Comparison of ENCODE assay signal across 6 cellular contexts in the genomic region with DNA sequence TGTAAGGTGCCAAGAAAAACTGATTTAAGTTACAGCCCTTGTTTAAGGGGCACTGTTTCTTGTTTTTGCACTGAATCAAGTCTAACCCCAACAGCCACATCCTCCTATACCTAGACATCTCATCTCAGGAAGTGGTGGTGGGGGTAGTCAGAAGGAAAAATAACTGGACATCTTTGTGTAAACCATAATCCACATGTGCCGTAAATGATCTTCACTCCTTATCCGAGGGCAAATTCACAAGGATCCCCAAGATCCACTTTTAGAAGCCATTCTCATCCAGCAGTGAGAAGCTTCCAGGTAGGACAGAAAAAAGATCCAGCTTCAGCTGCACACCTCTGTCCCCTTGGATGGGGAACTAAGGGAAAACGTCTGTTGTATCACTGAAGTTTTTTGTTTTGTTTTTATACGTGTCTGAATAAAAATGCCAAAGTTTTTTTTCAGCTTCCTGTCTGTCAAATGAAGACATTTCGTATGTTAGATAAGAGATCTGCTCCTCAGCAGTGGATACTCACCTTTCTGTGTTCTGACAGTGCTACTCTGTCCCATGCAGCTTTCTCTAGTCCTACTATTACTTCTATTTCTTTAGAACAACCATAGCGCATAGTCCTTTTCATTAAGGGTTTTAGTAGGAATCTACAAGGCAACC. TPM values are rescaled to one million over a fixed set of nuclear protein-coding genes. Genes with fewer than 3 reads are reported as not detected.
DNase-seq lines count a peak whose midpoint lies in the region; ATAC-seq, FAIRE-seq and TF ChIP-seq lines count a peak whose summit lies in the region.

No MANE protein-coding gene starts in this region.

- ATAC-seq in HG03097 (IDR thresholded peaks at IDR 0.05; ENCODE audit: low FRiP score, unreplicated experiment) (no peak), pancreas (no peak)

- 27 to 36% methylated on average over 6 of the region's 6 CpGs for WGBS in pancreas, 2 donors

- H3K4me3 ChIP-seq in H7 (ENCODE audit: insufficient read depth, low read depth, low read length) = peak overlapping the region; percentile 87
- peak overlapping the region; percentile 97 for H3K4me3 ChIP-seq in adipocyte (ENCODE audit: low read length)
- H3K4me3 ChIP-seq in neuron (ENCODE audit: low read length) = peak overlapping the region; percentile 66
- peak overlapping the region in 2 of 4 donors; percentile 59 to 86 for H3K4me3 ChIP-seq in pancreas

- intact Hi-C loops in pancreas (cut with DNase I) = no loop called here

- peak overlapping the region; percentile 81 for H2AFZ ChIP-seq in neuron (ENCODE audit: low read depth, low read length)

- H3K27me3 ChIP-seq in H7 (ENCODE audit: control insufficient read depth, insufficient read depth, low read length) = no peaks in the 10 kb centered on the region
- H3K27me3 ChIP-seq in adipocyte (replicated peaks; ENCODE audit: control insufficient read depth, insufficient read depth, low read length) = no peaks in the 10 kb centered on the region
- H3K27me3 ChIP-seq in neuron (ENCODE audit: insufficient read depth, low read length) = no peaks in the 10 kb centered on the region
- no peaks in the 10 kb centered on the region for H3K27me3 ChIP-seq in pancreas

- peak overlapping the region in 2 of 4 donors; percentile 77 to 79 for H3K27ac ChIP-seq in pancreas

- peak overlapping the region; percentile 96 for H3K9ac ChIP-seq in adipocyte (ENCODE audit: low read length)

- H3K9me3 ChIP-seq in adipocyte (ENCODE audit: control insufficient read depth, low read length) (no peaks in the 10 kb centered on the region), neuron (ENCODE audit: low read length) (no peaks in the 10 kb centered on the region), pancreas (no peaks in the 10 kb centered on the region)

- no peak for TF ChIP-seq CTCF in pancreas (IDR thresholded peaks at IDR 0.05)

- DNase-seq in H7 = no peak
- DNase-seq in adipocyte (ENCODE audit: low read depth) = no peak
- no peak for DNase-seq in DMS153 treated with DMSO at 0.1 percent for 48 hours (lab: John Stamatoyannopoulos, UW; ENCODE audit: unreplicated experiment)
- no peak for DNase-seq in pancreas

- H3K4me1 ChIP-seq in adipocyte (ENCODE audit: control insufficient read depth, insufficient read depth, low read length) (peaks cover 24% of the 10 kb centered on the region), neuron (ENCODE audit: insufficient read depth, low read length) (peaks cover 23% of the 10 kb centered on the region), pancreas (peaks cover 0 to 22% (median 8%) of the 10 kb centered on the region in 3 donors)

- no peak for FAIRE-seq in pancreas (lab: Jason Lieb, UNC)

- peaks cover 37% of the 10 kb centered on the region for H3K36me3 ChIP-seq in H7 (replicated peaks; ENCODE audit: control insufficient read depth, insufficient read depth, low read length)
- peaks cover 16% of the 10 kb centered on the region for H3K36me3 ChIP-seq in adipocyte (ENCODE audit: control insufficient read depth, insufficient read depth, low read length, severe bottlenecking)
- H3K36me3 ChIP-seq in neuron (ENCODE audit: insufficient read depth, low read length) = peaks cover 21% of the 10 kb centered on the region
- H3K36me3 ChIP-seq in pancreas = peaks cover 0 to 55% (median 15%) of the 10 kb centered on the region in 3 donors

RNA-seq across cellular contexts. Expression of gene PA2G4, which starts 1.2 kb away (rescaled TPM):
- 273 and 282 TPM in 2 replicates for total RNA-seq in H7 (2014; rRNA removed; shearing (Covaris generic))
- total RNA-seq in pancreas = 10 to 100 TPM; 30.1 to 59.8 (median 42.7) TPM
- 10 to 100 TPM; 38.2 to 43.5 TPM for polyA plus RNA-seq in pancreas

RNA-seq across cellular contexts. Expression of gene RPL41, which starts 13.2 kb away (rescaled TPM):
- total RNA-seq in H7 (2014; rRNA removed; shearing (Covaris generic)) = 3,839 and 4,060 TPM in 2 replicates
- total RNA-seq in pancreas = 1,000 to 10,000 TPM; 2,275 to 3,960 (median 2,741) TPM
- 1,000 to 10,000 TPM; 1,821 to 3,381 TPM for polyA plus RNA-seq in pancreas

RNA-seq across cellular contexts. Expression of gene ZC3H10, which starts 14.9 kb away (rescaled TPM):
- total RNA-seq in H7 (2014; rRNA removed; shearing (Covaris generic)) = 8.2 and 11.3 TPM in 2 replicates
- 1 to 10 TPM; 2.6 to 4.1 (median 3.2) TPM for total RNA-seq in pancreas
- 1 to 10 TPM; 1.9 to 3.0 TPM for polyA plus RNA-seq in pancreas

RNA-seq across cellular contexts. Expression of gene ERBB3, which starts 23.2 kb away (rescaled TPM):
- 32.4 and 39.8 TPM in 2 replicates for total RNA-seq in H7 (2014; rRNA removed; shearing (Covaris generic))
- total RNA-seq in pancreas = 100 to 1,000 TPM in 1 of 6 donors, 10 to 100 TPM in 5; 29.5 to 106 (median 50.7) TPM
- polyA plus RNA-seq in pancreas = 10 to 100 TPM; 35.1 to 50.1 TPM

RNA-seq across cellular contexts. Expression of gene ESYT1, which starts 24.9 kb away (rescaled TPM):
- total RNA-seq in H7 (2014; rRNA removed; shearing (Covaris generic)) = 120 and 127 TPM in 2 replicates
- total RNA-seq in pancreas = 10 to 100 TPM; 42.8 to 55.1 (median 46.5) TPM
- 10 to 100 TPM; 22.5 to 40.2 TPM for polyA plus RNA-seq in pancreas
